Comparison of ENCODE assay signal across 27 cellular contexts in the genomic region with DNA sequence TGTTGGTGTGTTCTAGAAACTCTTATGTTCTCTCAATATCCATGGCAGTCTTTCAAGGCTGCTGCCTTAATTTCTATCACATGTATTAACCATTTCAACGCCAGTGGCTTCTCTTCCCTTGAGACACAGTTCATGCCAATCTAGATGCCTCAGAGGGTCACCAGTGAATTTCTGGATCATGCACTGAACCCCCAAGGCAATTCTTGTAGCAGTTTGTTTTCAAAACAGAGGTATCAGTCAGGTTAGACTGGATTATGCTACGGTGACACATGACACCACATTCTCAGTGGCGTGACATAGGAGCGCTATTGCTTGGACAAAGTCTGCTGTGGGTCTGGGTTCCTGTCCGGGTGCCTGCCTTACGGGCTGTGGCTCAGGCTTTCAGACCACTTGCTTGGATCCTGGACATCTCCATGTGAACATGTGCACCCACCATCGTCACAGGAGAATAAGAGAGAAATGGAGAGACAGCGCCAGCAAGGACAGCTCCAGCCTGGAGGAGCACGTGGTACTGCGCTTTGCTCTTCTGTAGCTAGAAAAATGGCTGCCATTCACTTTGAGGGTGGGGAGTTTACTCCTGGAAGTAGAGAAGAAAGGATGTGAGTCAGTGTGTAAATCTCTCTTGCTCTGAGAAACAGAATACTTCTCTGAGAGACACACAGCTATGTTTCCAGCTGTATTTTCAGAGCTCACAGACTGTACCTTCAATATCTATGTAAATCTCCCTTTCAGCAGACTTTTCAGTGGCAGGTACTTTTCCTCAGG.
"Had no signal": no experiment of that assay in that cellular context is flagged by ENCODE, and none has a peak within 500 bp of the region (broad histone marks: within the 10 kb centered on the region; RNA-seq: fewer than 3 reads in every experiment).

No MANE protein-coding gene starts in this region.

- ATAC-seq: activated T-helper 17 cell treated with anti-CD3 and anti-CD28 coated beads, Interleukin-2, amount 50 U/mL, for 72 hours; T-cell had no signal

- H3K4me3 ChIP-seq: MG63, Peyer's patch had no signal

- H3K9me3 ChIP-seq: MG63, Peyer's patch had no signal

- H3K36me3 ChIP-seq: brain microvascular endothelial cell, MG63, Peyer's patch had no signal

- FAIRE-seq: TTC549 had no signal

- DNase-seq: activated CD4-positive, alpha-beta memory T cell treated with anti-CD3 and anti-CD28 coated beads, Interleukin-2, amount 10 ng/mL, durations not matched to agents 7 days and 5 days; activated CD4-positive, alpha-beta T cell treated with anti-CD3 and anti-CD28 coated beads, Interleukin-2, amount 50 U/mL, for 1 hour; activated CD4-positive, CD25-positive, alpha-beta regulatory T cell; activated gamma-delta T cell; activated naive CD4-positive, alpha-beta T cell treated with anti-CD3 and anti-CD28 coated beads for 36 hours; activated T-cell treated with anti-CD3 and anti-CD28 coated beads for 4 hours; activated T-cell treated with anti-CD3 and anti-CD28 coated beads, Interleukin-2, amount 50 U/mL, for 48 hours; amygdala; brain microvascular endothelial cell; cerebellar nuclear complex; MG63; MV-4-11; NCI-H1092 treated with DMSO at 0.1 percent for 48 hours; NCI-H1417 treated with DMSO at 0.1 percent for 48 hours; NCI-H1694; NCI-H2029 treated with DMSO at 0.1 percent for 48 hours; NCI-H510A treated with DMSO at 0.1 percent for 48 hours; NCI-H69; NK-92 treated with Interleukin-12 subunit alpha and Interleukin-12 subunit beta, amount 100 ng/mL, for 24 hours; OCI-M1; Peyer's patch; SHP77 treated with DMSO at 0.1 percent for 48 hours; T-cell; T-helper 2 cell; T1000 had no signal

- H3K27me3 ChIP-seq: brain microvascular endothelial cell, MG63, Peyer's patch had no signal

- H3K27ac ChIP-seq: brain microvascular endothelial cell, Peyer's patch had no signal

- H3K4me1 ChIP-seq: Peyer's patch had no signal
